Comparison of ENCODE assay signal across 9 cellular contexts in genomic region chr3:56787784-56788256, GRCh38. TPM values are rescaled to one million over a fixed set of nuclear protein-coding genes. Genes with fewer than 3 reads are reported as not detected.
DNase-seq lines count a peak whose midpoint lies in the region; ATAC-seq and TF ChIP-seq lines count a peak whose summit lies in the region.
"Had no signal": no experiment of that assay in that cellular context is flagged by ENCODE, and none has a peak within 500 bp of the region (broad histone marks: within the 10 kb centered on the region; RNA-seq: fewer than 3 reads in every experiment).

No MANE protein-coding gene starts in this region.

- no peaks in the 10 kb centered on the region for H3K36me3 Mint-ChIP-seq in Caco-2 (ENCODE audit: insufficient read depth, unreplicated experiment)

- intact Hi-C loops in Caco-2 (cut with micrococcal nuclease; ENCODE audit: unreplicated experiment), result no loop called here

- no peaks in the 10 kb centered on the region for H3K27me3 Mint-ChIP-seq in Caco-2 (ENCODE audit: insufficient read depth, unreplicated experiment)

- CTCF ChIA-PET in Caco-2 (lab: Charles Lee), result no interaction called here

- ATAC-seq in esophagus mucosa, result peak; percentile 41
- no peak for ATAC-seq in GM19035 (IDR thresholded peaks at IDR 0.05; ENCODE audit: unreplicated experiment)

- H3K4me3 Mint-ChIP-seq in Caco-2 (ENCODE audit: unreplicated experiment), result no peak overlapping the region

- peak; percentile 35 to 54 for DNase-seq in Kasumi-1 (lab: John Stamatoyannopoulos, UW)
- DNase-seq in UCSD-AML1 (lab: John Stamatoyannopoulos, UW; ENCODE audit: unreplicated experiment), result peak; percentile 30
- DNase-seq in stimulated activated CD8-positive, alpha-beta memory T cell treated with anti-CD3 and anti-CD28 coated beads, Interleukin-4, amount 100 ng/mL, for 48 hours, result peak; percentile 45
- no peak for DNase-seq in Caco-2
- DNase-seq in effector CD8-positive, alpha-beta T cell (lab: John Stamatoyannopoulos, UW), result no peak
- no peak for DNase-seq in hippocampal formation (lab: John Stamatoyannopoulos, UW)
- DNase-seq: NCI-H2081 had no signal

- H3K4me3 ChIP-seq in Caco-2 (ENCODE audit: low read depth, low read length), result no peak overlapping the region

- H3K36me3 ChIP-seq in Caco-2 (ENCODE audit: control insufficient read depth, insufficient read depth, low read length), result no peaks in the 10 kb centered on the region

- no peaks in the 10 kb centered on the region for H3K9me3 Mint-ChIP-seq in Caco-2 (ENCODE audit: unreplicated experiment)

- POLR2A ChIA-PET in Caco-2 (lab: Charles Lee), result no interaction called here

- H3K4me1 Mint-ChIP-seq in Caco-2 (ENCODE audit: low read depth, unreplicated experiment), result peaks cover 13% of the 10 kb centered on the region

- H3K27ac Mint-ChIP-seq in Caco-2 (ENCODE audit: unreplicated experiment), result no peak overlapping the region

- peaks cover 8% of the 10 kb centered on the region for H3K4me1 ChIP-seq in Caco-2

- H3K27me3 ChIP-seq in Caco-2 (replicated peaks; ENCODE audit: control insufficient read depth, insufficient read depth, low read length), result no peaks in the 10 kb centered on the region

- no peak for TF ChIP-seq CTCF in Caco-2 (IDR thresholded peaks at IDR 0.05; ENCODE audit: insufficient read depth in 1 of 2, low read depth in 1 of 2, low read length in 1 of 2, severe bottlenecking in 1 of 2, unreplicated experiment in 1 of 2)

- BruUV-seq in Caco-2 (replicated peaks; lab: Mats Ljungman, UMichigan), result no TSS peak

- H3K9me3 ChIP-seq in Caco-2, result no peaks in the 10 kb centered on the region

RNA-seq across cellular contexts. Expression of gene ARHGEF3, which starts 13.9 kb away (rescaled TPM):
- total RNA-seq in esophagus mucosa, result 30.2 TPM
- 10.2 and 14.8 TPM in 2 replicates for total RNA-seq in Caco-2 (2022)

Comparison
In these comparisons a context has a peak if more than half of its experiments do, and no peak if none do; other contexts are left out.
1. DNase-seq: peak in Kasumi-1 (2 of 2), UCSD-AML1 (single experiment) and stimulated activated CD8-positive, alpha-beta memory T cell treated with anti-CD3 and anti-CD28 coated beads, Interleukin-4, amount 100 ng/mL, for 48 hours (single experiment); none in Caco-2 (0 of 2), effector CD8-positive, alpha-beta T cell (single experiment) and hippocampal formation (0 of 2).